1 cellular context compared by ENCODE assay signal in genomic region chr2:231227309-231228162, GRCh38.
TF ChIP-seq lines count a peak whose summit lies in the region.

No MANE protein-coding gene starts in this region.

TF ChIP-seq in HepG2, 621 proteins besides CTCF, POLR2A, EP300 and RAD21 (continued from another document and continues in another):
- 0 out of 2 replicates have a peak, but pooled peaks have one; percentile 16 for TF ChIP-seq BCL3 (CRISPR knock-in tag; IDR thresholded peaks at IDR 0.05)
- no peak for TF ChIP-seq SMAD9 (CRISPR knock-in tag; IDR thresholded peaks at IDR 0.05)
- no peak for TF ChIP-seq GTF3A (CRISPR knock-in tag; conservative IDR thresholded peaks at IDR 0.05)
- TF ChIP-seq ZNF24 (IDR thresholded peaks at IDR 0.05): no peak
- no peak for TF ChIP-seq ZNF577 (CRISPR knock-in tag; IDR thresholded peaks at IDR 0.05; ENCODE audit: borderline replicate concordance, low read depth)
- TF ChIP-seq EEA1 (CRISPR knock-in tag; IDR thresholded peaks at IDR 0.05; ENCODE audit: borderline replicate concordance): no peak
- TF ChIP-seq, protein P1, sequence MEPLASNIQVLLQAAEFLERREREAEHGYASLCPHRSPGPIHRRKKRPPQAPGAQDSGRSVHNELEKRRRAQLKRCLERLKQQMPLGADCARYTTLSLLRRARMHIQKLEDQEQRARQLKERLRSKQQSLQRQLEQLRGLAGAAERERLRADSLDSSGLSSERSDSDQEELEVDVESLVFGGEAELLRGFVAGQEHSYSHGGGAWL (CRISPR knock-in tag; IDR thresholded peaks at IDR 0.05): no peak
- TF ChIP-seq, protein P2, sequence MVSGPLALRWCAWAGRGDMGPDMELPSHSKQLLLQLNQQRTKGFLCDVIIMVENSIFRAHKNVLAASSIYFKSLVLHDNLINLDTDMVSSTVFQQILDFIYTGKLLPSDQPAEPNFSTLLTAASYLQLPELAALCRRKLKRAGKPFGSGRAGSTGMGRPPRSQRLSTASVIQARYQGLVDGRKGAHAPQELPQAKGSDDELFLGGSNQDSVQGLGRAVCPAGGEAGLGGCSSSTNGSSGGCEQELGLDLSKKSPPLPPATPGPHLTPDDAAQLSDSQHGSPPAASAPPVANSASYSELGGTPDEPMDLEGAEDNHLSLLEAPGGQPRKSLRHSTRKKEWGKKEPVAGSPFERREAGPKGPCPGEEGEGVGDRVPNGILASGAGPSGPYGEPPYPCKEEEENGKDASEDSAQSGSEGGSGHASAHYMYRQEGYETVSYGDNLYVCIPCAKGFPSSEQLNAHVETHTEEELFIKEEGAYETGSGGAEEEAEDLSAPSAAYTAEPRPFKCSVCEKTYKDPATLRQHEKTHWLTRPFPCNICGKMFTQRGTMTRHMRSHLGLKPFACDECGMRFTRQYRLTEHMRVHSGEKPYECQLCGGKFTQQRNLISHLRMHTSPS (CRISPR knock-in tag; IDR thresholded peaks at IDR 0.05; ENCODE audit: low read depth): no peak; the same call in 1 of the 2 replicates
- no peak; the same call in 1 of the 2 replicates for TF ChIP-seq ZFX (CRISPR knock-in tag; IDR thresholded peaks at IDR 0.05; ENCODE audit: low read depth)
- TF ChIP-seq ZBTB44 (CRISPR knock-in tag; IDR thresholded peaks at IDR 0.05): no peak
- TF ChIP-seq SMARCC2 (IDR thresholded peaks at IDR 0.05): no peak
- TF ChIP-seq, protein P3, sequence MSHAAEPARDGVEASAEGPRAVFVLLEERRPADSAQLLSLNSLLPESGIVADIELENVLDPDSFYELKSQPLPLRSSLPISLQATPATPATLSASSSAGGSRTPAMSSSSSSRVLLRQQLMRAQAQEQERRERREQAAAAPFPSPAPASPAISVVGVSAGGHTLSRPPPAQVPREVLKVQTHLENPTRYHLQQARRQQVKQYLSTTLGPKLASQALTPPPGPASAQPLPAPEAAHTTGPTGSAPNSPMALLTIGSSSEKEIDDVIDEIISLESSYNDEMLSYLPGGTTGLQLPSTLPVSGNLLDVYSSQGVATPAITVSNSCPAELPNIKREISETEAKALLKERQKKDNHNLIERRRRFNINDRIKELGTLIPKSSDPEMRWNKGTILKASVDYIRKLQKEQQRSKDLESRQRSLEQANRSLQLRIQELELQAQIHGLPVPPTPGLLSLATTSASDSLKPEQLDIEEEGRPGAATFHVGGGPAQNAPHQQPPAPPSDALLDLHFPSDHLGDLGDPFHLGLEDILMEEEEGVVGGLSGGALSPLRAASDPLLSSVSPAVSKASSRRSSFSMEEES (CRISPR knock-in tag; IDR thresholded peaks at IDR 0.05): no peak
- TF ChIP-seq, protein P4, sequence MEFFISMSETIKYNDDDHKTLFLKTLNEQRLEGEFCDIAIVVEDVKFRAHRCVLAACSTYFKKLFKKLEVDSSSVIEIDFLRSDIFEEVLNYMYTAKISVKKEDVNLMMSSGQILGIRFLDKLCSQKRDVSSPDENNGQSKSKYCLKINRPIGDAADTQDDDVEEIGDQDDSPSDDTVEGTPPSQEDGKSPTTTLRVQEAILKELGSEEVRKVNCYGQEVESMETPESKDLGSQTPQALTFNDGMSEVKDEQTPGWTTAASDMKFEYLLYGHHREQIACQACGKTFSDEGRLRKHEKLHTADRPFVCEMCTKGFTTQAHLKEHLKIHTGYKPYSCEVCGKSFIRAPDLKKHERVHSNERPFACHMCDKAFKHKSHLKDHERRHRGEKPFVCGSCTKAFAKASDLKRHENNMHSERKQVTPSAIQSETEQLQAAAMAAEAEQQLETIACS (CRISPR knock-in tag; IDR thresholded peaks at IDR 0.05): no peak
- TF ChIP-seq MTERF4 (CRISPR knock-in tag; IDR thresholded peaks at IDR 0.05): no peak
- TF ChIP-seq TRIM24 (CRISPR knock-in tag; IDR thresholded peaks at IDR 0.05): no peak
- no peak for TF ChIP-seq ZBTB42 (CRISPR knock-in tag; IDR thresholded peaks at IDR 0.05)
- TF ChIP-seq MED13 (CRISPR knock-in tag; IDR thresholded peaks at IDR 0.05): no peak
- TF ChIP-seq ZNF224 (CRISPR knock-in tag; IDR thresholded peaks at IDR 0.05): no peak
- no peak for TF ChIP-seq CBFB (CRISPR knock-in tag; IDR thresholded peaks at IDR 0.05)
- TF ChIP-seq, protein P5, sequence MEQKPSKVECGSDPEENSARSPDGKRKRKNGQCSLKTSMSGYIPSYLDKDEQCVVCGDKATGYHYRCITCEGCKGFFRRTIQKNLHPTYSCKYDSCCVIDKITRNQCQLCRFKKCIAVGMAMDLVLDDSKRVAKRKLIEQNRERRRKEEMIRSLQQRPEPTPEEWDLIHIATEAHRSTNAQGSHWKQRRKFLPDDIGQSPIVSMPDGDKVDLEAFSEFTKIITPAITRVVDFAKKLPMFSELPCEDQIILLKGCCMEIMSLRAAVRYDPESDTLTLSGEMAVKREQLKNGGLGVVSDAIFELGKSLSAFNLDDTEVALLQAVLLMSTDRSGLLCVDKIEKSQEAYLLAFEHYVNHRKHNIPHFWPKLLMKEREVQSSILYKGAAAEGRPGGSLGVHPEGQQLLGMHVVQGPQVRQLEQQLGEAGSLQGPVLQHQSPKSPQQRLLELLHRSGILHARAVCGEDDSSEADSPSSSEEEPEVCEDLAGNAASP (CRISPR knock-in tag; IDR thresholded peaks at IDR 0.05; ENCODE audit: borderline replicate concordance): no peak
- 0 out of 2 replicates have a peak, but pooled peaks have one; percentile 56 for TF ChIP-seq NRL (CRISPR knock-in tag; IDR thresholded peaks at IDR 0.05; ENCODE audit: borderline replicate concordance)
- TF ChIP-seq PHF21A (CRISPR knock-in tag; IDR thresholded peaks at IDR 0.05): no peak
- TF ChIP-seq ZNF615 (CRISPR knock-in tag; IDR thresholded peaks at IDR 0.05; ENCODE audit: borderline replicate concordance): no peak
- TF ChIP-seq AKNA (CRISPR knock-in tag; IDR thresholded peaks at IDR 0.05; ENCODE audit: borderline replicate concordance): no peak
- peak; percentile 69; the same call in 1 of the 2 replicates for TF ChIP-seq ZNF33B (CRISPR knock-in tag; IDR thresholded peaks at IDR 0.05)
- TF ChIP-seq ZHX1 (CRISPR knock-in tag; IDR thresholded peaks at IDR 0.05; ENCODE audit: low read depth): no peak
- no peak for TF ChIP-seq SP2 (CRISPR knock-in tag; IDR thresholded peaks at IDR 0.05)
- TF ChIP-seq, protein P6, sequence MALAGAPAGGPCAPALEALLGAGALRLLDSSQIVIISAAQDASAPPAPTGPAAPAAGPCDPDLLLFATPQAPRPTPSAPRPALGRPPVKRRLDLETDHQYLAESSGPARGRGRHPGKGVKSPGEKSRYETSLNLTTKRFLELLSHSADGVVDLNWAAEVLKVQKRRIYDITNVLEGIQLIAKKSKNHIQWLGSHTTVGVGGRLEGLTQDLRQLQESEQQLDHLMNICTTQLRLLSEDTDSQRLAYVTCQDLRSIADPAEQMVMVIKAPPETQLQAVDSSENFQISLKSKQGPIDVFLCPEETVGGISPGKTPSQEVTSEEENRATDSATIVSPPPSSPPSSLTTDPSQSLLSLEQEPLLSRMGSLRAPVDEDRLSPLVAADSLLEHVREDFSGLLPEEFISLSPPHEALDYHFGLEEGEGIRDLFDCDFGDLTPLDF (CRISPR knock-in tag; IDR thresholded peaks at IDR 0.05): no peak
- TF ChIP-seq KLF9 (CRISPR knock-in tag; IDR thresholded peaks at IDR 0.05; ENCODE audit: low read depth): no peak
- TF ChIP-seq NR0B2 (CRISPR knock-in tag; IDR thresholded peaks at IDR 0.05): no peak
- TF ChIP-seq SAP130 (CRISPR knock-in tag; IDR thresholded peaks at IDR 0.05; ENCODE audit: low read depth): peak; percentile 53
- no peak for TF ChIP-seq SMAD1 (CRISPR knock-in tag; IDR thresholded peaks at IDR 0.05; ENCODE audit: borderline replicate concordance, low read depth)
- TF ChIP-seq ISX (CRISPR knock-in tag; conservative IDR thresholded peaks at IDR 0.05): no peak
- no peak for TF ChIP-seq HOXA3 (CRISPR knock-in tag; IDR thresholded peaks at IDR 0.05)
- no peak for TF ChIP-seq MAFK (conservative IDR thresholded peaks at IDR 0.05 in 1 of 2, IDR thresholded peaks at IDR 0.05 in 1 of 2; ENCODE audit: low read length in 2 of 2)
- TF ChIP-seq KDM1A (CRISPR knock-in tag; IDR thresholded peaks at IDR 0.05): no peak
- no peak for TF ChIP-seq TBL1XR1 (IDR thresholded peaks at IDR 0.05; ENCODE audit: borderline replicate concordance, low read length, partially characterized antibody)
- no peak for TF ChIP-seq ZNF776 (CRISPR knock-in tag; IDR thresholded peaks at IDR 0.05)
- TF ChIP-seq MZF1 (CRISPR knock-in tag; IDR thresholded peaks at IDR 0.05; ENCODE audit: borderline replicate concordance): no peak
- TF ChIP-seq RAD51 (IDR thresholded peaks at IDR 0.05; ENCODE audit: borderline replicate concordance): no peak
